8 cellular contexts compared by ENCODE assay signal in the genomic region with DNA sequence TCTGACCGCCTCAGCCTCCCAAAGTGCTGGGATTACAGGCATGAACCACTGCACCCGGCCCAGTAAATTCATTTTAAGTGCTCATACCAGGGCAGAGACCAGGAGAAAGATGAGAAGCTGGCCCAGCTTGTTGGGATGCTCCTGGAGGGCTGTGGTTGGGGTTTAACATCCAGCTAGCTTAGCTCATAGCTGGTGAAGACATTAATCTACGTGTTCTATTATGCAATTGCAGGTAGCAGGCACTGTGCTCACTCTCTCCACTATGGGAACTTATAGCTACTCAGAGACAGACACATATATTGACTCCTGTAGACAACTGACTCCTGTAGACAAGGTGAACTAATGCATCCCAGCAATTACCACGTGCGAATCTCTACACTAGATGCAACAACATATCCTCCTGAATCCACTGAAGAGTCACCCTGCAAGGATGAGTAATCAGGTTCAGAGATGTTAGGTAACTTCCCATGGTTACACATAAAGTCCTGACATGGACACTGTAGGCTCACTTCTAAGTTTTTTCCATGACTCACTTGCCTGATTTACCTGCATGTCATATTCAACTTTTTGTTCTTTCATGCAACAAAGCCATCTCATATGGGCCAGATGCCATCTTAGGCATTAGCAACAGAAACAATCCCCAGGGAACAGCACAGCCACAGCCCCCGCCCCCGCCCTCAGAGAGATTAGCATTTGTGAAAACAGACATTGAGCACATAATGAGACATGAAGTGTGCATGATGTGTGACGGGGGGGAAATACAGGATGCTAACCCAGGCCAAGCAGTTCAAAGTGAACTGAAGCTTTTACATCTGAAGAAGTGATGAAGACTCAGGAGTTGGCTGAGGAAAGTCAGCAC. TPM values are rescaled to one million over a fixed set of nuclear protein-coding genes. Genes with fewer than 3 reads are reported as not detected.
DNase-seq lines count a peak whose midpoint lies in the region; ATAC-seq lines count a peak whose summit lies in the region.

No MANE protein-coding gene starts in this region.

- ATAC-seq in HG03175 (IDR thresholded peaks at IDR 0.05; ENCODE audit: unreplicated experiment): peak; percentile 54
- ATAC-seq in GM21737 (IDR thresholded peaks at IDR 0.05; ENCODE audit: unreplicated experiment): no peak

- peak; percentile 38 for DNase-seq in SKM-1 treated with dmso at 0.1 percent for 144 hours (lab: John Stamatoyannopoulos, UW; ENCODE audit: unreplicated experiment)
- DNase-seq in SKM-1 (lab: John Stamatoyannopoulos, UW; ENCODE audit: unreplicated experiment): no peak
- peak; percentile 24 for DNase-seq in activated CD8-positive, alpha-beta memory T cell treated with anti-CD3 and anti-CD28 coated beads, Interleukin-2, amount 50 U/mL, for 4 hours
- DNase-seq in occipital lobe (lab: John Stamatoyannopoulos, UW): peak; percentile 9
- no peak for DNase-seq in RPMI8226
- no peak for DNase-seq in GM19238 (ENCODE audit: insufficient read length, low spot score)

RNA-seq across cellular contexts. Expression of a gene that starts 37.2 kb away (rescaled TPM):
- total RNA-seq in occipital lobe: 9.8 TPM

Comparison
In these comparisons a context has a peak if more than half of its experiments do, and no peak if none do; other contexts are left out.
1. DNase-seq: peak in SKM-1 treated with dmso at 0.1 percent for 144 hours (single experiment), activated CD8-positive, alpha-beta memory T cell treated with anti-CD3 and anti-CD28 coated beads, Interleukin-2, amount 50 U/mL, for 4 hours (single experiment) and occipital lobe (single experiment); none in SKM-1 (single experiment), RPMI8226 (single experiment) and GM19238 (single experiment).